7 cellular contexts compared by ENCODE assay signal in the genomic region with DNA sequence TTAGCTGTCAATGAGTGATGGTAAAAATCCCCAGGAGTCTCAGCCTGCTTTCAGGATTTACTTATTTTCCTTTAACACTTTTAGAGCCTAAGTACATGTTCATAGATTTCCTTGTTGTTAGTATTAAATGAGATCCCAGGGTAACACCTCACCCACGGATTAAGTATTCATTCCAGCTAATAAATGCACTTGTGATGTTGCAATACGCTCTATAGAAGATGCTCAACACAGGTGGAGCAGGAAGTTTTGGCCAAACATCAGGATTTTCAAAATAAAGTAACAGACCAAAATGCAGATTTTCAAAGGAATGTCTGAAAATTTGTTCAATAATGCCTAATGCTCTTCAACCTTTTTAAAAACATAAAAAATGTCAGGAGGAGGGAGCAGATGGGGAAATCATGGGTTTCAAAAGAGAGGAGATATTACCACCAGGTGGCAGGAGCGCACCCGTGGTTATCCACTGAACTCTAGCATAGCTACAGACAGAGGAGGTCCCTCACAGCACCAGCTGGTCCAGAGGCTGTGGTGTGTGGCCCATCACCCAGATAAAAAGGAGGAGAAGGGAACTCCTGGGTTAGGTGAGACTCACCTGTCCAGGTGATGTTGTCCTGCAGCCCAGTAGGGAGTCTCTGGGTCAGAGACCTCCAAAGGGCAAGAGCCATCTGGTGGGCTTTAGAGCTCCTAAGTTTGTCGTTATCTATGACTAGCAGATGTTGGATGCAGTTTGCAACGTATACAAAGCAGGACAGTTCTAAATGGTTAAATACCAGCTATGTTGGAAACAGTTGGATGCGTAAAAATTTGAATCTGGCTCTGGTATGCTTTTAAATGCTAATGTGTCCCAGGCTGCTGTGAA.
DNase-seq lines count a peak whose midpoint lies in the region; ATAC-seq and TF ChIP-seq lines count a peak whose summit lies in the region.

No MANE protein-coding gene starts in this region.

- peaks cover 53% of the 10 kb centered on the region for H3K36me3 Mint-ChIP-seq in GM23338 (ENCODE audit: low read depth)
- no peaks in the 10 kb centered on the region for H3K36me3 Mint-ChIP-seq in central memory CD8-positive, alpha-beta T cell (ENCODE audit: insufficient read depth)

- H3K4me3 Mint-ChIP-seq in GM23338: no peak overlapping the region
- no peak overlapping the region for H3K4me3 Mint-ChIP-seq in central memory CD8-positive, alpha-beta T cell

- H3K9me3 ChIP-seq in MG63 (no peaks in the 10 kb centered on the region), left lung (no peaks in the 10 kb centered on the region)

- H3K4me2 ChIP-seq in GM23338: no peak overlapping the region

- no peak for ATAC-seq in GM23338
- ATAC-seq in central memory CD8-positive, alpha-beta T cell (replicated peaks; ENCODE audit: extremely low read depth, poor library complexity, severe bottlenecking): peak; percentile 54
- ATAC-seq in left lung: peak; percentile 96

- H3F3A ChIP-seq in GM23338 (replicated peaks; ENCODE audit: low read depth): no peaks in the 10 kb centered on the region

- H3K79me2 ChIP-seq in GM23338 (replicated peaks; ENCODE audit: insufficient read depth): no peaks in the 10 kb centered on the region

- H3K9me2 ChIP-seq in GM23338 (ENCODE audit: insufficient read depth): no peaks in the 10 kb centered on the region

- no peaks in the 10 kb centered on the region for H4K20me1 ChIP-seq in GM23338 (replicated peaks; ENCODE audit: insufficient read depth)

- H3K4me1 ChIP-seq in GM23338 (ENCODE audit: insufficient read depth): no peaks in the 10 kb centered on the region
- H3K4me1 ChIP-seq in left lung: no peaks in the 10 kb centered on the region

- peak; percentile 69 for DNase-seq in GM12865 (ENCODE audit: low read depth)
- DNase-seq in GM23338 (ENCODE audit: low spot score): peak; percentile 59
- peak; percentile 58 for DNase-seq in MG63
- DNase-seq in UCSD-AML1 (lab: John Stamatoyannopoulos, UW; ENCODE audit: unreplicated experiment): peak; percentile 37
- peak in 1 of 2 donors; percentile 17 for DNase-seq in central memory CD8-positive, alpha-beta T cell (ENCODE audit: low spot score in 2 of 2)
- no peak for DNase-seq in left lung
- DNase-seq in stimulated activated CD8-positive, alpha-beta memory T cell treated with anti-CD3 and anti-CD28 coated beads, Interleukin-15, amount 100 ng/mL, for 48 hours (ENCODE audit: low read depth in 2 of 2): peak; percentile 1 to 5

- H2AFZ ChIP-seq in GM23338: no peak overlapping the region

- no peaks in the 10 kb centered on the region for H3K4me1 Mint-ChIP-seq in GM23338
- H3K4me1 Mint-ChIP-seq in central memory CD8-positive, alpha-beta T cell: no peaks in the 10 kb centered on the region

- H3K27ac Mint-ChIP-seq in GM23338: no peak overlapping the region
- H3K27ac Mint-ChIP-seq in central memory CD8-positive, alpha-beta T cell (ENCODE audit: low read depth): no peak overlapping the region

- peak; percentile 59 for TF ChIP-seq CTCF in GM12865 (IDR thresholded peaks at IDR 0.05; ENCODE audit: insufficient read depth, low read depth, low read length, missing control alignments)
- peak; percentile 56 to 67 for TF ChIP-seq CTCF in GM23338 (conservative IDR thresholded peaks at IDR 0.05; ENCODE audit: low read depth in 2 of 2)
- TF ChIP-seq CTCF in left lung (IDR thresholded peaks at IDR 0.05): peak; percentile 30 to 52

- peaks cover 93% of the 10 kb centered on the region for H3K9me3 Mint-ChIP-seq in GM23338
- H3K9me3 Mint-ChIP-seq in central memory CD8-positive, alpha-beta T cell: no peaks in the 10 kb centered on the region

- H3K36me3 ChIP-seq in GM23338 (ENCODE audit: insufficient read depth) (no peaks in the 10 kb centered on the region), MG63 (no peaks in the 10 kb centered on the region), left lung (no peaks in the 10 kb centered on the region)

- no peak overlapping the region for H3K4me3 ChIP-seq in GM12865 (ENCODE audit: low read depth, low read length)
- no peak overlapping the region for H3K4me3 ChIP-seq in GM23338
- H3K4me3 ChIP-seq in MG63: no peak overlapping the region
- no peak overlapping the region for H3K4me3 ChIP-seq in left lung

- H3K27me3 Mint-ChIP-seq in GM23338 (ENCODE audit: insufficient read depth, low read depth, poor library complexity): peaks cover 3% of the 10 kb centered on the region
- peaks cover 62% of the 10 kb centered on the region for H3K27me3 Mint-ChIP-seq in central memory CD8-positive, alpha-beta T cell

- H3K27ac ChIP-seq in GM23338 (ENCODE audit: low read depth) (no peak overlapping the region), left lung (no peak overlapping the region)

- no peaks in the 10 kb centered on the region for H3K27me3 ChIP-seq in GM23338 (ENCODE audit: insufficient read depth)
- no peaks in the 10 kb centered on the region for H3K27me3 ChIP-seq in MG63
- H3K27me3 ChIP-seq in left lung: peaks cover 0 to 10% of the 10 kb centered on the region in 2 donors

- intact Hi-C loops in left lung (cut with DNase I): no loop called here

TF ChIP-seq in GM23338, 12 proteins besides CTCF, POLR2A, EP300 and RAD21 (continues in another document):
- no peak for TF ChIP-seq EZH2 (IDR thresholded peaks at IDR 0.05; ENCODE audit: low read depth, unreplicated experiment)
- no peak for TF ChIP-seq CREB1 (CRISPR knock-in tag; IDR thresholded peaks at IDR 0.05; ENCODE audit: low read depth)
- no peak for TF ChIP-seq ETS1 (IDR thresholded peaks at IDR 0.05)
- TF ChIP-seq POLR2AphosphoS5 (IDR thresholded peaks at IDR 0.05; ENCODE audit: low read depth): no peak
- no peak for TF ChIP-seq STAT1 (IDR thresholded peaks at IDR 0.05; ENCODE audit: unreplicated experiment)
- no peak for TF ChIP-seq ZNF114 (CRISPR knock-in tag; IDR thresholded peaks at IDR 0.05)
- TF ChIP-seq, protein P1, sequence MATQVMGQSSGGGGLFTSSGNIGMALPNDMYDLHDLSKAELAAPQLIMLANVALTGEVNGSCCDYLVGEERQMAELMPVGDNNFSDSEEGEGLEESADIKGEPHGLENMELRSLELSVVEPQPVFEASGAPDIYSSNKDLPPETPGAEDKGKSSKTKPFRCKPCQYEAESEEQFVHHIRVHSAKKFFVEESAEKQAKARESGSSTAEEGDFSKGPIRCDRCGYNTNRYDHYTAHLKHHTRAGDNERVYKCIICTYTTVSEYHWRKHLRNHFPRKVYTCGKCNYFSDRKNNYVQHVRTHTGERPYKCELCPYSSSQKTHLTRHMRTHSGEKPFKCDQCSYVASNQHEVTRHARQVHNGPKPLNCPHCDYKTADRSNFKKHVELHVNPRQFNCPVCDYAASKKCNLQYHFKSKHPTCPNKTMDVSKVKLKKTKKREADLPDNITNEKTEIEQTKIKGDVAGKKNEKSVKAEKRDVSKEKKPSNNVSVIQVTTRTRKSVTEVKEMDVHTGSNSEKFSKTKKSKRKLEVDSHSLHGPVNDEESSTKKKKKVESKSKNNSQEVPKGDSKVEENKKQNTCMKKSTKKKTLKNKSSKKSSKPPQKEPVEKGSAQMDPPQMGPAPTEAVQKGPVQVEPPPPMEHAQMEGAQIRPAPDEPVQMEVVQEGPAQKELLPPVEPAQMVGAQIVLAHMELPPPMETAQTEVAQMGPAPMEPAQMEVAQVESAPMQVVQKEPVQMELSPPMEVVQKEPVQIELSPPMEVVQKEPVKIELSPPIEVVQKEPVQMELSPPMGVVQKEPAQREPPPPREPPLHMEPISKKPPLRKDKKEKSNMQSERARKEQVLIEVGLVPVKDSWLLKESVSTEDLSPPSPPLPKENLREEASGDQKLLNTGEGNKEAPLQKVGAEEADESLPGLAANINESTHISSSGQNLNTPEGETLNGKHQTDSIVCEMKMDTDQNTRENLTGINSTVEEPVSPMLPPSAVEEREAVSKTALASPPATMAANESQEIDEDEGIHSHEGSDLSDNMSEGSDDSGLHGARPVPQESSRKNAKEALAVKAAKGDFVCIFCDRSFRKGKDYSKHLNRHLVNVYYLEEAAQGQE (IDR thresholded peaks at IDR 0.05; ENCODE audit: unreplicated experiment): no peak

Comparison
In these comparisons a context has a peak if more than half of its experiments do, and no peak if none do; other contexts are left out.
1. DNase-seq: peak in GM12865 (single experiment), GM23338 (single experiment), MG63 (single experiment), UCSD-AML1 (single experiment) and stimulated activated CD8-positive, alpha-beta memory T cell treated with anti-CD3 and anti-CD28 coated beads, Interleukin-15, amount 100 ng/mL, for 48 hours (2 of 2); none in left lung (0 of 2).
2. Peak in every context shown above with its lines, with median percentiles within 50 percentile points of each other: CTCF ChIP-seq.